ENCODE assay signal across 32 cellular contexts in genomic region chr3:31943041-31943440, GRCh38. TPM values are rescaled to one million over a fixed set of nuclear protein-coding genes. Genes with fewer than 3 reads are reported as not detected.
"Had no signal": no experiment of that assay in that cellular context is flagged by ENCODE, and none has a peak within 500 bp of the region (broad histone marks: within the 10 kb centered on the region; RNA-seq: fewer than 3 reads in every experiment).

No MANE protein-coding gene starts in this region.

- H2AFZ ChIP-seq: hepatocyte, neural progenitor cell, parathyroid adenoma had no signal

- H3K4me1 ChIP-seq: parathyroid adenoma, psoas muscle had no signal

- H3K79me2 ChIP-seq: parathyroid adenoma had no signal

- DNase-seq: activated CD4-positive, alpha-beta T cell treated with anti-CD3 and anti-CD28 coated beads for 4 hours; activated CD4-positive, alpha-beta T cell treated with anti-CD3 and anti-CD28 coated beads, Interleukin-2, amount 50 U/mL, for 4 hours; activated CD8-positive, alpha-beta memory T cell treated with anti-CD3 and anti-CD28 coated beads, Interleukin-2, amount 50 U/mL, for 4 hours; activated gamma-delta T cell; activated naive CD4-positive, alpha-beta T cell treated with anti-CD3 and anti-CD28 coated beads, Interleukin-2, amount 10 ng/mL, durations not matched to agents 7 days and 5 days; activated naive CD8-positive, alpha-beta T cell treated with anti-CD3 and anti-CD28 coated beads, Interleukin-2, amount 10 ng/mL, durations not matched to agents 7 days and 5 days; activated T-cell treated with anti-CD3 and anti-CD28 coated beads, Interleukin-2, amount 50 U/mL, for 1 hour; brain microvascular endothelial cell; central memory CD4-positive, alpha-beta T cell; esophagus squamous epithelium; kidney; mesenchymal stem cell; natural killer cell; occipital lobe; psoas muscle; sigmoid colon; small intestine; stimulated activated CD4-positive, alpha-beta T cell treated with anti-CD3 and anti-CD28 coated beads, Interleukin-1b, Interleukin-23, amount 100 ng/mL, for 48 hours; stimulated activated CD4-positive, alpha-beta T cell treated with anti-CD3 and anti-CD28 coated beads, Interleukin-4, amount 100 ng/mL, for 4 hours; stimulated activated CD8-positive, alpha-beta memory T cell treated with anti-CD3 and anti-CD28 coated beads, Interleukin-4, amount 100 ng/mL, for 48 hours; stimulated activated naive CD4-positive, alpha-beta T cell; T-helper 9 cell; tibial artery; upper lobe of right lung had no signal

- H3K9ac ChIP-seq: neural progenitor cell, parathyroid adenoma had no signal

- ATAC-seq: natural killer cell, psoas muscle, upper lobe of right lung had no signal

- H3K4me2 ChIP-seq: hepatocyte, neural progenitor cell had no signal

- H3K36me3 ChIP-seq: brain microvascular endothelial cell, esophagus squamous epithelium, neural progenitor cell, sigmoid colon, suprapubic skin, tibial artery, upper lobe of right lung had no signal

- H3K27me3 ChIP-seq: brain microvascular endothelial cell, esophagus squamous epithelium, hepatocyte, neural progenitor cell, sigmoid colon, suprapubic skin, tibial artery, upper lobe of right lung had no signal

- H3K27ac ChIP-seq: brain microvascular endothelial cell, esophagus squamous epithelium, hepatocyte, neural progenitor cell, parathyroid adenoma, psoas muscle, sigmoid colon, suprapubic skin, tibial artery, upper lobe of right lung, VCaP had no signal

- FAIRE-seq: astrocyte, frontal cortex, kidney, small intestine, TTC549 had no signal

- H3K4me3 ChIP-seq: esophagus squamous epithelium, hepatocyte, neural progenitor cell, psoas muscle, sigmoid colon, suprapubic skin, tibial artery, upper lobe of right lung had no signal

- H3K9me3 ChIP-seq: esophagus squamous epithelium, psoas muscle, sigmoid colon, suprapubic skin, tibial artery, upper lobe of right lung had no signal

RNA-seq across cellular contexts. Expression of gene ZNF860, which starts 38.5 kb away (rescaled TPM):
- total RNA-seq: activated naive CD8-positive, alpha-beta T cell treated with anti-CD3 and anti-CD28 coated beads, Interleukin-2, amount 10 ng/mL, durations not matched to agents 7 days and 5 days; psoas muscle had no signal
